ENCODE assay signal across 8 cellular contexts in the genomic region with DNA sequence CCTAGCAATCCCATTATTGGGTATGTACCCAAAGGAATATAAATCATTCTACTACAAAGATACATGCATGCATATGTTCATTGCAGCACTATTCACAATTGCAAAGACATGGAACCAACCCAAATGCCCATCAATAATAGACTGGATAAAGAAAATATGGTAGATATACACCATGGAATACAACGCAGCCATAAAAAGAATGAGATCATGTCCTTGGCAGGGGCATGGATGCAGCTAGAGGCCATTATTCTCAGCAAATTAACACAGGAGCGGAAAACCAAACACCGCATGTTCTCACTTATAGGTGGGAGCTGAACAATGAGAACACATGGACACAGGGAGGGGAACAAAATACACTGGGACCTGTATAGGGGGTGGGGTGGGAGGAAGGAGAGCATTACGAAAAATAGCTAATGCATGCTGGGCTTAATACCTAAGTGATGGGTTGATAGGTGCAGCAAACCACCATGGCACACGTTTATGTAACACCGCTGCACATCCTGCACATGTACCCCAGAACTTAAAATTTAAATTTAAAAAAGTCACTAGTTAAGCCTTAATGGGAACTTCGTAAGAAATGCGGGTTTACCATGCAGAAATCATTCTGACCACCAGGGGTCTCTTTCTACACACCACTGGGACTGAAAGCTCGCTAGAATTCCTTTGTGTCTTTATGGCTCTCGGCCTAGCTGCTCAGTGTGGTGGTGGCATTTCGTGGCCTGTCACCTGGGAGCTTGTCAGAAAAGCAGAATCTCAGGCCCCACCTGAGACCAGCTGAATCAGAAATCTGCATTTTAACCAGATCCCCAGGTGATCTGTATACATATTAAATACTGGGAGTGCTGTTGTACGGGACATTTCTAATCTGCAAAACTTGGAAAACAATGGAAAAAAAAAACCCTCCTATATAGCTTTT. TPM values are rescaled to one million over a fixed set of nuclear protein-coding genes. Genes with fewer than 3 reads are reported as not detected.
DNase-seq lines count a peak whose midpoint lies in the region; ATAC-seq and TF ChIP-seq lines count a peak whose summit lies in the region.
"Not testable (repeated sequence)": the region's sequence is repeated elsewhere in the genome, so short reads cannot be mapped to it uniquely, and the experiment has no call there.

No MANE protein-coding gene starts in this region.

- H3K4me1 ChIP-seq in gastroesophageal sphincter; ovary (ENCODE audit: insufficient read depth); vagina: not testable (repeated sequence)

- peak; percentile 65 for TF ChIP-seq CTCF in GM12874 (IDR thresholded peaks at IDR 0.05; ENCODE audit: insufficient read depth, low read depth, low read length)
- TF ChIP-seq CTCF in gastroesophageal sphincter (IDR thresholded peaks at IDR 0.05) = peak; percentile 70 to 89 (median 74)
- peak; percentile 57 to 71 (median 60) for TF ChIP-seq CTCF in ovary (IDR thresholded peaks at IDR 0.05)
- peak; percentile 62 to 78 (median 69) for TF ChIP-seq CTCF in vagina (IDR thresholded peaks at IDR 0.05)

- peaks cover 0 to 18% of the 10 kb centered on the region in 2 donors for H3K36me3 ChIP-seq in gastroesophageal sphincter
- not testable (repeated sequence) for H3K36me3 ChIP-seq in ovary, vagina

- not testable (repeated sequence) for H3K4me1 Mint-ChIP-seq in activated naive CD4-positive, alpha-beta T cell treated with anti-CD3 and anti-CD28 coated beads for 36 hours (ENCODE audit: low read depth)

- not testable (repeated sequence) for H3K27ac Mint-ChIP-seq in activated naive CD4-positive, alpha-beta T cell treated with anti-CD3 and anti-CD28 coated beads for 36 hours

- not testable (repeated sequence) for H3K4me3 ChIP-seq in gastroesophageal sphincter, ovary, vagina

- 29 to 39% methylated on average over 9 to 12 of the region's 12 CpGs for WGBS in gastroesophageal sphincter (ENCODE audit: low coverage in 1 of 2), 2 donors
- 28 to 30% (median 28%) methylated on average over 12 of the region's 12 CpGs for WGBS in ovary, 3 donors

- TF ChIP-seq EP300 in gastroesophageal sphincter (IDR thresholded peaks at IDR 0.05); ovary (IDR thresholded peaks at IDR 0.05): not testable (repeated sequence)

- peak; percentile 34 to 74 (median 62) for DNase-seq in NCI-H1417 (lab: John Stamatoyannopoulos, UW)
- DNase-seq in SKM-1 (lab: John Stamatoyannopoulos, UW; ENCODE audit: unreplicated experiment) = peak; percentile 26
- peak; percentile 69 for DNase-seq in activated naive CD4-positive, alpha-beta T cell treated with anti-CD3 and anti-CD28 coated beads for 36 hours
- peak; percentile 19 to 61 (median 40) for DNase-seq in ovary
- DNase-seq in vagina (ENCODE audit: extremely low spot score in 2 of 2) = not testable (repeated sequence)

- not testable (repeated sequence) for H3K4me3 Mint-ChIP-seq in activated naive CD4-positive, alpha-beta T cell treated with anti-CD3 and anti-CD28 coated beads for 36 hours

- peaks cover 13% of the 10 kb centered on the region for H3K36me3 Mint-ChIP-seq in activated naive CD4-positive, alpha-beta T cell treated with anti-CD3 and anti-CD28 coated beads for 36 hours (ENCODE audit: low read depth)

- peaks cover 13% of the 10 kb centered on the region for H3K27me3 ChIP-seq in gastroesophageal sphincter
- H3K27me3 ChIP-seq in ovary, vagina: not testable (repeated sequence)

- intact Hi-C loops in activated naive CD4-positive, alpha-beta T cell treated with anti-CD3 and anti-CD28 coated beads for 36 hours (cut with micrococcal nuclease) = loop anchor here (1.0 to 5.0 kb wide), 8 partner anchors 59 to 723 kb away; no protein-coding TSS in a partner anchor
- intact Hi-C loops in ovary (cut with DNase I) = loop anchor here in 2 of 4 donors (5.0 to 10.0 kb wide), 3 partner anchors 93 to 343 kb away; no protein-coding TSS in a partner anchor
- intact Hi-C loops in vagina (cut with DNase I) = not testable (repeated sequence)

- not testable (repeated sequence) for H3K9me3 Mint-ChIP-seq in activated naive CD4-positive, alpha-beta T cell treated with anti-CD3 and anti-CD28 coated beads for 36 hours

- peak; percentile 82 for ATAC-seq in HG02678 (IDR thresholded peaks at IDR 0.05; ENCODE audit: unreplicated experiment)
- ATAC-seq in gastroesophageal sphincter = peak; percentile 61

- not testable (repeated sequence) for TF ChIP-seq POLR2A in gastroesophageal sphincter (IDR thresholded peaks at IDR 0.05); ovary (IDR thresholded peaks at IDR 0.05); vagina (IDR thresholded peaks at IDR 0.05)

- CTCF ChIA-PET in activated naive CD4-positive, alpha-beta T cell treated with anti-CD3 and anti-CD28 coated beads for 36 hours (lab: Charles Lee) = interaction anchor here (0.6 to 2.9 kb wide), 37 partner anchors 8 to 724 kb away, joined by 3 to 36 read pairs (median 4); no protein-coding TSS in a partner anchor

- not testable (repeated sequence) for H3K27me3 Mint-ChIP-seq in activated naive CD4-positive, alpha-beta T cell treated with anti-CD3 and anti-CD28 coated beads for 36 hours (ENCODE audit: low read depth)

- H3K27ac ChIP-seq in gastroesophageal sphincter, ovary, vagina: not testable (repeated sequence)

- not testable (repeated sequence) for H3K9me3 ChIP-seq in gastroesophageal sphincter, ovary, vagina

RNA-seq across cellular contexts. Expression of gene ANKRD1, which starts 9.5 kb away (rescaled TPM):
- total RNA-seq in activated naive CD4-positive, alpha-beta T cell treated with anti-CD3 and anti-CD28 coated beads for 36 hours = not detected
- total RNA-seq in gastroesophageal sphincter = not detected
- total RNA-seq in ovary = under 1 TPM in 3 of 7 donors, not detected in 4; 0.27 to 0.84 (median 0.36) TPM
- under 1 TPM; 0.32 to 0.36 TPM for polyA plus RNA-seq in ovary
- total RNA-seq in vagina = not detected

RNA-seq across cellular contexts. Expression of gene RPP30, which starts 39.6 kb away (rescaled TPM):
- total RNA-seq in activated naive CD4-positive, alpha-beta T cell treated with anti-CD3 and anti-CD28 coated beads for 36 hours = 10 to 100 TPM; 74.7 to 75.8 TPM
- total RNA-seq in gastroesophageal sphincter (10 to 100 TPM; 25.0 to 44.2 (median 30.8) TPM), ovary (10 to 100 TPM; 20.9 to 35.1 (median 28.6) TPM), vagina (18.4 TPM)
- 10 to 100 TPM; 25.6 to 34.1 TPM for polyA plus RNA-seq in ovary

RNA-seq across cellular contexts. Expression of gene HTR7, which starts 53.6 kb away (rescaled TPM):
- under 1 TPM in 1 of 2 experiments, not detected in 1; 0.10 TPM for total RNA-seq in activated naive CD4-positive, alpha-beta T cell treated with anti-CD3 and anti-CD28 coated beads for 36 hours
- total RNA-seq in gastroesophageal sphincter (1 to 10 TPM in 1 of 4 donors, under 1 TPM in 3; 0.19 to 7.9 (median 0.41) TPM), ovary (under 1 TPM in 5 of 7 donors, not detected in 2; 0.11 to 0.35 (median 0.32) TPM), vagina (0.74 TPM)
- polyA plus RNA-seq in ovary = under 1 TPM; 0.13 to 1.00 TPM
